9 cellular contexts compared by ENCODE assay signal in genomic region chr9:127862075-127863011, GRCh38. TPM values are rescaled to one million over a fixed set of nuclear protein-coding genes. Genes with fewer than 3 reads are reported as not detected.
DNase-seq lines count a peak whose midpoint lies in the region; ATAC-seq and TF ChIP-seq lines count a peak whose summit lies in the region.
"Had no signal": no experiment of that assay in that cellular context is flagged by ENCODE, and none has a peak within 500 bp of the region (broad histone marks: within the 10 kb centered on the region; RNA-seq: fewer than 3 reads in every experiment).

No MANE protein-coding gene starts in this region.

- H3K4me3 ChIP-seq in lung (no peak overlapping the region), stomach smooth muscle (ENCODE audit: low read length in 2 of 2) (no peak overlapping the region)

- H3K9me3 Mint-ChIP-seq in activated naive CD8-positive, alpha-beta T cell (ENCODE audit: low read depth) = no peaks in the 10 kb centered on the region

- peak overlapping the region; percentile 85 for H3K27ac Mint-ChIP-seq in activated naive CD8-positive, alpha-beta T cell

- peaks cover 3% of the 10 kb centered on the region for H3K36me3 Mint-ChIP-seq in activated naive CD8-positive, alpha-beta T cell

- H3K36me3 ChIP-seq in lung (ENCODE audit: control insufficient read depth in 2 of 2, insufficient read depth in 2 of 2, low read length in 2 of 2) (no peaks in the 10 kb centered on the region), stomach smooth muscle (ENCODE audit: control insufficient read depth in 2 of 2, insufficient read depth in 2 of 2, low read length in 2 of 2) (peaks cover 0 to under 1% of the 10 kb centered on the region in 2 donors)

- WGBS in lung, 2 donors = 9 to 18% methylated on average over 29 of the region's 29 CpGs

- ATAC-seq in lung (ENCODE audit: insufficient read depth, low FRiP score) = peak; percentile 61
- no peak for ATAC-seq in GM21515 (IDR thresholded peaks at IDR 0.05; ENCODE audit: unreplicated experiment)
- ATAC-seq in HG03354 (IDR thresholded peaks at IDR 0.05; ENCODE audit: poor library complexity, severe bottlenecking, unreplicated experiment) = no peak

- peak overlapping the region; percentile 64 to 77 for H3K27ac ChIP-seq in lung (ENCODE audit: low read depth in 1 of 2, low read length in 1 of 2)
- peak overlapping the region; percentile 18 for H3K27ac ChIP-seq in stomach smooth muscle (ENCODE audit: low read length)
- H3K27ac ChIP-seq: 22Rv1 had no signal

- no peak overlapping the region for H3K9ac ChIP-seq in stomach smooth muscle (ENCODE audit: low read length in 2 of 2)

- DNase-seq in NCI-H82 (lab: John Stamatoyannopoulos, UW) = peak; percentile 50
- DNase-seq in NCI-H82 treated with DMSO at 0.1 percent for 48 hours (lab: John Stamatoyannopoulos, UW; ENCODE audit: unreplicated experiment) = no peak
- DNase-seq in lung (ENCODE audit: low spot score) = peak; percentile 71
- no peak for DNase-seq in DMS 273 (lab: John Stamatoyannopoulos, UW; ENCODE audit: unreplicated experiment)

- no peaks in the 10 kb centered on the region for H3K27me3 Mint-ChIP-seq in activated naive CD8-positive, alpha-beta T cell

- H3K4me1 Mint-ChIP-seq in activated naive CD8-positive, alpha-beta T cell (ENCODE audit: low read depth) = peaks cover 47% of the 10 kb centered on the region

- H3K27me3 ChIP-seq in lung (ENCODE audit: control insufficient read depth, insufficient read depth) (no peaks in the 10 kb centered on the region), stomach smooth muscle (ENCODE audit: control insufficient read depth in 1 of 2, insufficient read depth in 2 of 2, low read length in 2 of 2) (no peaks in the 10 kb centered on the region)

- peak overlapping the region; percentile 23 for H3K4me3 Mint-ChIP-seq in activated naive CD8-positive, alpha-beta T cell

- H3K4me1 ChIP-seq in lung (ENCODE audit: control insufficient read depth in 2 of 2, insufficient read depth in 2 of 2, low read length in 2 of 2) = peaks cover 7 to 37% of the 10 kb centered on the region in 2 donors
- peaks cover 22% of the 10 kb centered on the region for H3K4me1 ChIP-seq in stomach smooth muscle (ENCODE audit: control insufficient read depth, insufficient read depth, low read length)

- no peak for TF ChIP-seq CTCF in lung (IDR thresholded peaks at IDR 0.05; ENCODE audit: control extremely low read depth, extremely low read depth)

- no peaks in the 10 kb centered on the region for H3K9me3 ChIP-seq in lung (ENCODE audit: control insufficient read depth in 2 of 2, insufficient read depth in 1 of 2, low read length in 1 of 2)
- no peaks in the 10 kb centered on the region for H3K9me3 ChIP-seq in stomach smooth muscle (ENCODE audit: control insufficient read depth in 2 of 2, low read length in 2 of 2)

RNA-seq across cellular contexts. Expression of gene ENG, which starts 7.9 kb away (rescaled TPM):
- 100 to 1,000 TPM in 1 of 2 donors, 10 to 100 TPM in 1; 41.1 to 182 TPM for total RNA-seq in lung
- 100 to 1,000 TPM in 1 of 2 donors, 10 to 100 TPM in 1; 80.7 to 317 TPM for polyA plus RNA-seq in lung

RNA-seq across cellular contexts. Expression of gene AK1, which starts 15.1 kb away (rescaled TPM):
- 100 to 1,000 TPM in 1 of 2 donors, 10 to 100 TPM in 1; 72.3 to 154 TPM for total RNA-seq in lung
- 100 to 1,000 TPM in 1 of 2 donors, 10 to 100 TPM in 1; 63.8 to 386 TPM for polyA plus RNA-seq in lung

RNA-seq across cellular contexts. Expression of gene ST6GALNAC6, which starts 37.1 kb away (rescaled TPM):
- 10 to 100 TPM; 28.3 to 51.9 TPM for total RNA-seq in lung
- 10 to 100 TPM; 45.3 to 59.8 TPM for polyA plus RNA-seq in lung

RNA-seq across cellular contexts. Expression of gene ST6GALNAC4, which starts 54.5 kb away (rescaled TPM):
- 10 to 100 TPM; 42.7 to 96.2 TPM for total RNA-seq in lung
- 10 to 100 TPM; 24.6 to 67.3 TPM for polyA plus RNA-seq in lung

RNA-seq across cellular contexts. Expression of gene FPGS, which starts 59.7 kb away (rescaled TPM):
- 100 to 1,000 TPM in 1 of 2 donors, 10 to 100 TPM in 1; 42.5 to 115 TPM for total RNA-seq in lung
- polyA plus RNA-seq in lung = 10 to 100 TPM; 89.6 to 97.6 TPM

Comparison
In these comparisons a context has a peak if more than half of its experiments do, and no peak if none do; other contexts are left out.
1. DNase-seq: peak in NCI-H82 (single experiment) and lung (single experiment); none in NCI-H82 treated with DMSO at 0.1 percent for 48 hours (single experiment) and DMS 273 (single experiment).